16 cellular contexts compared by ENCODE assay signal in genomic region chr10:72306215-72306760, GRCh38. TPM values are rescaled to one million over a fixed set of nuclear protein-coding genes. Genes with fewer than 3 reads are reported as not detected.
A peak's percentile ranks its signal among the peaks of the same experiment; 100 is the strongest.
DNase-seq lines count a peak whose midpoint lies in the region; ATAC-seq, FAIRE-seq and TF ChIP-seq lines count a peak whose summit lies in the region.
"Had no signal": no experiment of that assay in that cellular context is flagged by ENCODE, and none has a peak within 500 bp of the region (broad histone marks: within the 10 kb centered on the region; RNA-seq: fewer than 3 reads in every experiment).

No MANE protein-coding gene starts in this region.

- in situ Hi-C loops in K562 (cut with MboI) = no loop called here

- no peaks in the 10 kb centered on the region for H3K36me3 Mint-ChIP-seq in activated naive CD4-positive, alpha-beta T cell treated with anti-CD3 and anti-CD28 coated beads, Interleukin-2, amount 10 ng/mL, durations not matched to agents 7 days and 5 days
- H3K36me3 Mint-ChIP-seq in stimulated activated memory B cell treated with anti-CD40 and anti-IgM and Interleukin-4, amounts not matched to agents 10 μg/mL and 1 μg/mL and 100 μg/mL, for 72 hours = no peaks in the 10 kb centered on the region
- H3K36me3 Mint-ChIP-seq: brain had no signal

- no peak for TF ChIP-seq CTCF in OCI-LY7 (conservative IDR thresholded peaks at IDR 0.05; ENCODE audit: low read length)
- TF ChIP-seq CTCF in K562 (IDR thresholded peaks at IDR 0.05 in 2 of 3, conservative IDR thresholded peaks at IDR 0.05 in 1 of 3; ENCODE audit: insufficient read depth in 2 of 3, low read depth in 1 of 3, low read length in 3 of 3) = no peak

- no peaks in the 10 kb centered on the region for H3K9me1 ChIP-seq in K562 (ENCODE audit: control insufficient read depth, insufficient read depth, low read length)

- POLR2A ChIA-PET in OCI-LY7 (lab: Charles Lee) (interaction anchor here (0.8 to 3.7 kb wide), 4 partner anchors 10 to 82 kb away, joined by 3 to 11 read pairs (median 5); no protein-coding TSS in a partner anchor), K562 (lab: Yijun Ruan, JAX) (interaction anchor here (0.6 to 10.0 kb wide), 10 partner anchors 9 to 417 kb away, joined by 3 to 199 read pairs (median 3); partner anchors contain the start of gene DDIT4)

- FAIRE-seq in K562 (lab: Jason Lieb, UNC) = no peak

- H3K9me3 ChIP-seq in OCI-LY7 (ENCODE audit: low read length) (no peaks in the 10 kb centered on the region), K562 (replicated peaks; ENCODE audit: control insufficient read depth, insufficient read depth, low read depth, low read length) (no peaks in the 10 kb centered on the region), MG63 (no peaks in the 10 kb centered on the region)
- H3K9me3 ChIP-seq: neutrophil had no signal

- peak overlapping the region in 1 of 2 experiments; percentile 63; a peak in 1 of 4 replicates for H3K9ac ChIP-seq in K562 (ENCODE audit: insufficient read depth in 1 of 2, low read depth in 2 of 2, low read length in 2 of 2)

- CTCF ChIA-PET in activated naive CD4-positive, alpha-beta T cell treated with anti-CD3 and anti-CD28 coated beads, Interleukin-2, amount 10 ng/mL, durations not matched to agents 7 days and 5 days (lab: Charles Lee) = interaction anchor here (0.6 to 1.4 kb wide), 4 partner anchors 10 to 31 kb away, joined by 3 to 5 read pairs (median 4); no protein-coding TSS in a partner anchor
- CTCF ChIA-PET in OCI-LY7 (lab: Charles Lee; ENCODE audit: unreplicated experiment) (no interaction called here), K562 (lab: Yijun Ruan, JAX; ENCODE audit: low intra/inter-chr PET ratio) (no interaction called here)

- no peaks in the 10 kb centered on the region for H3K27me3 Mint-ChIP-seq in activated naive CD4-positive, alpha-beta T cell treated with anti-CD3 and anti-CD28 coated beads, Interleukin-2, amount 10 ng/mL, durations not matched to agents 7 days and 5 days
- H3K27me3 Mint-ChIP-seq in stimulated activated memory B cell treated with anti-CD40 and anti-IgM and Interleukin-4, amounts not matched to agents 10 μg/mL and 1 μg/mL and 100 μg/mL, for 72 hours = no peaks in the 10 kb centered on the region
- H3K27me3 Mint-ChIP-seq: brain had no signal

- no peak overlapping the region for H3K4me3 Mint-ChIP-seq in activated naive CD4-positive, alpha-beta T cell treated with anti-CD3 and anti-CD28 coated beads, Interleukin-2, amount 10 ng/mL, durations not matched to agents 7 days and 5 days
- H3K4me3 Mint-ChIP-seq in stimulated activated memory B cell treated with anti-CD40 and anti-IgM and Interleukin-4, amounts not matched to agents 10 μg/mL and 1 μg/mL and 100 μg/mL, for 72 hours = no peak overlapping the region
- H3K4me3 Mint-ChIP-seq: activated T-cell treated with anti-CD3 and anti-CD28 coated beads, Interleukin-2, amount 50 U/mL, for 4 hours; brain; GM23338 had no signal

- H2AFZ ChIP-seq in OCI-LY7 (ENCODE audit: low read length) (peak overlapping the region; percentile 52; the same call in 1 of the 2 replicates), K562 (ENCODE audit: low read depth, low read length) (peak overlapping the region; percentile 44; the same call in 1 of the 2 replicates)
- H2AFZ ChIP-seq: GM23338 had no signal

- H3K9me2 ChIP-seq in OCI-LY7 (ENCODE audit: insufficient read depth, low read length) = no peaks in the 10 kb centered on the region

- no peak for ATAC-seq in K562
- ATAC-seq in stimulated activated memory B cell treated with anti-CD40 and anti-IgM and Interleukin-4, amounts not matched to agents 10 μg/mL and 1 μg/mL and 100 μg/mL, for 72 hours = no peak
- ATAC-seq: GM23338 had no signal

- H3K36me3 ChIP-seq in OCI-LY7 (ENCODE audit: insufficient read depth, low read length) (no peaks in the 10 kb centered on the region), K562 (ENCODE audit: control insufficient read depth, insufficient read depth, low read length) (no peaks in the 10 kb centered on the region), MG63 (no peaks in the 10 kb centered on the region)
- H3K36me3 ChIP-seq: neutrophil, WERI-Rb-1 had no signal

- DNase-seq in activated naive CD4-positive, alpha-beta T cell treated with anti-CD3 and anti-CD28 coated beads, Interleukin-2, amount 10 ng/mL, durations not matched to agents 7 days and 5 days = no peak
- no peak for DNase-seq in activated naive CD4-positive, alpha-beta T cell (lab: John Stamatoyannopoulos, UW)
- DNase-seq in OCI-LY7 (ENCODE audit: low spot score) = no peak
- DNase-seq in K562 (ENCODE audit: extremely low read depth in 1 of 4, low spot score in 3 of 4) = peak in 1 of 4 experiments; percentile 9
- no peak for DNase-seq in OCI-M1 (lab: John Stamatoyannopoulos, UW)
- DNase-seq in MG63 = no peak
- no peak for DNase-seq in NCI-H187 (lab: John Stamatoyannopoulos, UW)
- DNase-seq: activated T-cell treated with anti-CD3 and anti-CD28 coated beads, Interleukin-2, amount 50 U/mL, for 4 hours; DMS153; NCI-H2171 treated with DMSO at 0.1 percent for 48 hours; WERI-Rb-1 had no signal

- H3K4me1 ChIP-seq in OCI-LY7 (ENCODE audit: insufficient read depth, low read length, poor library complexity, severe bottlenecking) (peaks cover 36% of the 10 kb centered on the region), K562 (replicated peaks in 1 of 2; ENCODE audit: control insufficient read depth in 2 of 2, insufficient read depth in 2 of 2, low read length in 2 of 2) (peaks cover 46 to 47% of the 10 kb centered on the region in 2 experiments)

- H3K27ac Mint-ChIP-seq in activated naive CD4-positive, alpha-beta T cell treated with anti-CD3 and anti-CD28 coated beads, Interleukin-2, amount 10 ng/mL, durations not matched to agents 7 days and 5 days = peak overlapping the region; percentile 79
- H3K27ac Mint-ChIP-seq in stimulated activated memory B cell treated with anti-CD40 and anti-IgM and Interleukin-4, amounts not matched to agents 10 μg/mL and 1 μg/mL and 100 μg/mL, for 72 hours = peak overlapping the region; percentile 81
- H3K27ac Mint-ChIP-seq: GM23338 had no signal

- H3K4me1 Mint-ChIP-seq in activated naive CD4-positive, alpha-beta T cell treated with anti-CD3 and anti-CD28 coated beads, Interleukin-2, amount 10 ng/mL, durations not matched to agents 7 days and 5 days = peaks cover 79% of the 10 kb centered on the region
- peaks cover 40% of the 10 kb centered on the region for H3K4me1 Mint-ChIP-seq in stimulated activated memory B cell treated with anti-CD40 and anti-IgM and Interleukin-4, amounts not matched to agents 10 μg/mL and 1 μg/mL and 100 μg/mL, for 72 hours

- WGBS in K562 (ENCODE audit: insufficient coverage, low coverage, missing lambda C conversion rate) = 56% methylated on average over 5 of the region's 5 CpGs

- no peak for TF ChIP-seq RAD21 in K562 (CRISPR knock-in tag; conservative IDR thresholded peaks at IDR 0.05 in 1 of 2, IDR thresholded peaks at IDR 0.05 in 1 of 2)

- H3K27ac ChIP-seq in OCI-LY7 (ENCODE audit: low read depth, low read length, poor library complexity, severe bottlenecking) (no peak overlapping the region), K562 (ENCODE audit: extremely low read depth, low read depth, low read length) (no peak overlapping the region)
- H3K27ac ChIP-seq: neutrophil, SK-N-MC, WERI-Rb-1 had no signal

- H3K4me2 ChIP-seq in OCI-LY7 (ENCODE audit: low read length) (peak overlapping the region; percentile 9; the same call in 1 of the 2 replicates), K562 (ENCODE audit: insufficient read depth, low read length) (no peak overlapping the region)
- H3K4me2 ChIP-seq: GM23338 had no signal

- no TSS peak for BruUV-seq in OCI-LY7 (replicated peaks; lab: Mats Ljungman, UMichigan)
- BruUV-seq in K562 (replicated peaks; lab: Mats Ljungman, UMichigan) = no TSS peak

- no peak for TF ChIP-seq EP300 in K562 (IDR thresholded peaks at IDR 0.05; ENCODE audit: low read length)

- no peaks in the 10 kb centered on the region for H4K20me1 ChIP-seq in OCI-LY7 (ENCODE audit: insufficient read depth, low read length)
- no peaks in the 10 kb centered on the region for H4K20me1 ChIP-seq in K562 (replicated peaks; ENCODE audit: control insufficient read depth, insufficient read depth, low read length)

- intact Hi-C loops in OCI-LY7 (cut with micrococcal nuclease; ENCODE audit: unreplicated experiment) (no loop called here), K562 (cut with micrococcal nuclease) (no loop called here)

- H3K4me3 ChIP-seq in OCI-LY7 (ENCODE audit: low read depth, low read length, poor library complexity, severe bottlenecking) (no peak overlapping the region), K562 (no peak overlapping the region), MG63 (no peak overlapping the region)
- H3K4me3 ChIP-seq: GM23338, SK-N-MC had no signal

- TF ChIP-seq POLR2A in K562 (conservative IDR thresholded peaks at IDR 0.05) = no peak

- H3K9me3 Mint-ChIP-seq in activated naive CD4-positive, alpha-beta T cell treated with anti-CD3 and anti-CD28 coated beads, Interleukin-2, amount 10 ng/mL, durations not matched to agents 7 days and 5 days = no peaks in the 10 kb centered on the region
- H3K9me3 Mint-ChIP-seq in stimulated activated memory B cell treated with anti-CD40 and anti-IgM and Interleukin-4, amounts not matched to agents 10 μg/mL and 1 μg/mL and 100 μg/mL, for 72 hours = no peaks in the 10 kb centered on the region
- H3K9me3 Mint-ChIP-seq: activated T-cell treated with anti-CD3 and anti-CD28 coated beads, Interleukin-2, amount 50 U/mL, for 4 hours; GM23338 had no signal

- H3K27me3 ChIP-seq in K562 (ENCODE audit: control insufficient read depth in 2 of 2, insufficient read depth in 2 of 2, low read length in 2 of 2) (no peaks in the 10 kb centered on the region), MG63 (no peaks in the 10 kb centered on the region)
- H3K27me3 ChIP-seq: neutrophil had no signal

- H3K79me2 ChIP-seq in OCI-LY7 (ENCODE audit: insufficient read depth, low read depth, low read length) (no peaks in the 10 kb centered on the region), K562 (ENCODE audit: control insufficient read depth, insufficient read depth, low read length) (no peaks in the 10 kb centered on the region)

RNA-seq across cellular contexts. Expression of gene DDIT4, which starts 32.6 kb away (rescaled TPM):
- 102 and 105 TPM in 2 replicates for total RNA-seq in OCI-LY7 (2014; rRNA removed; shearing (Covaris generic))
- total RNA-seq in OCI-LY7 (2022) (32.8 and 91.8 TPM in 2 replicates), K562 (2014; rRNA removed) (593 and 675 TPM in 2 replicates), K562 (2014; rRNA removed; fragmentation: Illumina TruSeq; extraction: Trizol) (159 and 200 TPM in 2 replicates), K562 (2015; rRNA removed; fragmentation: Illumina TruSeq; extraction: Trizol) (13.2 and 14.7 TPM in 2 replicates), K562 (2021) (453 and 674 TPM in 2 replicates)
- 185 and 371 TPM in 2 replicates for total RNA-seq in K562 (2011; cell fraction: chromatin; rRNA removed; ENCODE audit: low replicate concordance)
- 455 and 610 TPM in 2 replicates for total RNA-seq in K562 (2011; cell fraction: nucleolus; rRNA removed)
- total RNA-seq in K562 (2011; cell fraction: nucleoplasm; rRNA removed) = 314 and 392 TPM in 2 replicates
- polyA plus RNA-seq in K562 (2011; rRNA removed) (228 and 529 TPM in 2 replicates), K562 (2014; fragmentation: Illumina TruSeq; extraction: Trizol) (107 and 370 TPM in 2 replicates), K562 (2014; fragmentation: Nextera tagmentation; extraction: Ambion mirVana) (10 to 100 TPM in 1 of 2 experiments, 1 to 10 TPM in 1; 8.2 to 12.3 TPM), K562 (2014; rRNA removed) (362 and 564 TPM in 2 replicates)
- polyA plus RNA-seq in K562 (2011; cell fraction: cytosol; rRNA removed) = 345 and 451 TPM in 2 replicates
- 384 and 450 TPM in 2 replicates for polyA plus RNA-seq in K562 (2011; cell fraction: nucleus; rRNA removed)
- 184 and 695 TPM in 2 replicates for polyA plus RNA-seq in K562 (2012)
- polyA minus RNA-seq in K562 (2011; rRNA and poly(A)+ RNA removed) = 156 and 267 TPM in 2 replicates
- 180 and 395 TPM in 2 replicates for polyA minus RNA-seq in K562 (2011; cell fraction: cytosol; rRNA and poly(A)+ RNA removed)
- polyA minus RNA-seq in K562 (2011; cell fraction: nucleus; rRNA and poly(A)+ RNA removed) = 272 and 555 TPM in 2 replicates
- total RNA-seq in MG63 (2014; rRNA removed; shearing (Covaris generic); ENCODE audit: low replicate concordance) = 260 and 266 TPM in 2 replicates

RNA-seq across cellular contexts. Expression of gene DNAJB12, which starts 48.4 kb away (rescaled TPM):
- 22.8 and 27.4 TPM in 2 replicates for total RNA-seq in OCI-LY7 (2014; rRNA removed; shearing (Covaris generic))
- total RNA-seq in OCI-LY7 (2022) = 26.5 and 28.3 TPM in 2 replicates
- total RNA-seq in K562 (2011; cell fraction: chromatin; rRNA removed; ENCODE audit: low replicate concordance) = 37.8 and 67.4 TPM in 2 replicates
- total RNA-seq in K562 (2011; cell fraction: nucleolus; rRNA removed) = 41.7 and 47.7 TPM in 2 replicates
- total RNA-seq in K562 (2011; cell fraction: nucleoplasm; rRNA removed) = 40.8 and 49.2 TPM in 2 replicates
- 22.1 and 30.2 TPM in 2 replicates for total RNA-seq in K562 (2014; rRNA removed)
- 12.9 and 15.1 TPM in 2 replicates for total RNA-seq in K562 (2014; rRNA removed; fragmentation: Illumina TruSeq; extraction: Trizol)
- total RNA-seq in K562 (2015; rRNA removed; fragmentation: Illumina TruSeq; extraction: Trizol) = 20.5 and 22.0 TPM in 2 replicates
- 31.0 and 31.5 TPM in 2 replicates for total RNA-seq in K562 (2021)
- 10.2 and 13.3 TPM in 2 replicates for polyA plus RNA-seq in K562 (2011; rRNA removed)
- 12.4 and 17.8 TPM in 2 replicates for polyA plus RNA-seq in K562 (2011; cell fraction: cytosol; rRNA removed)
- 27.1 and 42.9 TPM in 2 replicates for polyA plus RNA-seq in K562 (2011; cell fraction: nucleus; rRNA removed)
- polyA plus RNA-seq in K562 (2012) = 21.6 and 29.2 TPM in 2 replicates
- 24.1 and 26.2 TPM in 2 replicates for polyA plus RNA-seq in K562 (2014; fragmentation: Illumina TruSeq; extraction: Trizol)
- 1 to 10 TPM; 3.5 to 4.7 TPM for polyA plus RNA-seq in K562 (2014; fragmentation: Nextera tagmentation; extraction: Ambion mirVana)
- 18.4 and 20.3 TPM in 2 replicates for polyA plus RNA-seq in K562 (2014; rRNA removed)
- polyA minus RNA-seq in K562 (2011; rRNA and poly(A)+ RNA removed) = 7.6 and 8.6 TPM in 2 replicates
- 11.4 and 13.2 TPM in 2 replicates for polyA minus RNA-seq in K562 (2011; cell fraction: cytosol; rRNA and poly(A)+ RNA removed)
- polyA minus RNA-seq in K562 (2011; cell fraction: nucleus; rRNA and poly(A)+ RNA removed) = 14.1 and 15.7 TPM in 2 replicates
- total RNA-seq in MG63 (2014; rRNA removed; shearing (Covaris generic); ENCODE audit: low replicate concordance) = 19.3 and 24.4 TPM in 2 replicates
